Comparison of ENCODE assay signal across 8 cellular contexts in the genomic region with DNA sequence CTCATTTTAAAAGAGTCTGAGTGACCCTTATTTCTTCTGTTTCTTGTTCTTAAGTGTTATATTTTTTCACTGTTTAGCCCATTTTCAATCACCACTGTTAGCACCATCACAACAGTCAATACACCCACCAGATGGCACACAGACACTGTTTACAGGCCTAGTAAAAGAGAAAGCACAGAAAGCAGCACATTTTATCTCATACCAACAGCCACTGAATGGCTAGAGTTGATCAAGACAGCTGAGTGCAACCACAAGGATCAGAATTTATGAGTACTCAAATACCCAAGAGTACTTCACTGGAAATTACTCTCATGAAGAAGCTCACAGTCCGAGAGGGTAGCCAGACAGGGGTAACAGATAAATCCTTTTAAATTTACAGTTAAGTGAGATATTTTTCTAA.
A peak's percentile ranks its signal among the peaks of the same experiment; 100 is the strongest.
DNase-seq lines count a peak whose midpoint lies in the region; ATAC-seq, FAIRE-seq and TF ChIP-seq lines count a peak whose summit lies in the region.
"Had no signal": no experiment of that assay in that cellular context is flagged by ENCODE, and none has a peak within 500 bp of the region (broad histone marks: within the 10 kb centered on the region; RNA-seq: fewer than 3 reads in every experiment).

No MANE protein-coding gene starts in this region.

- H3K9me3 Mint-ChIP-seq in stimulated activated effector memory CD8-positive, alpha-beta T cell treated with anti-CD3 and anti-CD28 coated beads, Interleukin-12 subunit alpha, Interleukin-12 subunit beta, amount 100 ng/mL, for 72 hours, result no peaks in the 10 kb centered on the region
- H3K9me3 Mint-ChIP-seq: naive thymus-derived CD8-positive, alpha-beta T cell had no signal

- H3K4me1 ChIP-seq in GM12878 (ENCODE audit: control insufficient read depth, insufficient read depth, low read length), result peaks cover 14% of the 10 kb centered on the region

- no peak overlapping the region for H2AFZ ChIP-seq in GM12878 (ENCODE audit: control insufficient read depth, low read depth, low read length)

- H3K27ac Mint-ChIP-seq in stimulated activated effector memory CD8-positive, alpha-beta T cell treated with anti-CD3 and anti-CD28 coated beads, Interleukin-12 subunit alpha, Interleukin-12 subunit beta, amount 100 ng/mL, for 72 hours, result no peak overlapping the region

- ATAC-seq in GM21576 (IDR thresholded peaks at IDR 0.05; ENCODE audit: unreplicated experiment) (peak; percentile 78), GM12878 (peak; percentile 90)
- peak; percentile 94 for ATAC-seq in stimulated activated effector memory CD8-positive, alpha-beta T cell treated with anti-CD3 and anti-CD28 coated beads, Interleukin-12 subunit alpha, Interleukin-12 subunit beta, amount 100 ng/mL, for 72 hours
- ATAC-seq: naive thymus-derived CD8-positive, alpha-beta T cell had no signal

- SMC1A ChIA-PET in GM12878 (lab: Charles Lee; ENCODE audit: uncharacterized antibody, unreplicated experiment), result interaction anchor here (0.6 to 2.3 kb wide), 13 partner anchors 8 to 1193 kb away, joined by 3 to 10 read pairs (median 4); no protein-coding TSS in a partner anchor

- 64% methylated on average over 1 of the region's 1 CpG for WGBS in GM12878 (ENCODE audit: insufficient coverage, insufficient replicate concordance, low lambda C conversion rate, missing lambda C conversion rate)

- TF ChIP-seq POLR2A in GM12878 (IDR thresholded peaks at IDR 0.05; ENCODE audit: low read depth, low read length), result no peak

- TF ChIP-seq CTCF in GM13976 (IDR thresholded peaks at IDR 0.05; ENCODE audit: borderline replicate concordance, control extremely low read depth, extremely low read depth, insufficient read depth, missing control alignments) (no peak), GM12878 (IDR thresholded peaks at IDR 0.05 in 2 of 3, conservative IDR thresholded peaks at IDR 0.05 in 1 of 3; ENCODE audit: control insufficient read depth in 2 of 3, extremely low read depth in 1 of 3, insufficient read depth in 1 of 3, low read depth in 3 of 3, low read length in 3 of 3) (peak; percentile 43 to 81 (median 44); a peak in 4 of 6 replicates)

- no peak for TF ChIP-seq EP300 in GM12878 (IDR thresholded peaks at IDR 0.05; ENCODE audit: borderline replicate concordance in 1 of 2, control insufficient read depth in 1 of 2, low read depth in 2 of 2, low read length in 2 of 2)

- FAIRE-seq in GM12878 (lab: Jason Lieb, UNC), result peak; percentile 64

- H3K4me2 ChIP-seq in GM12878 (ENCODE audit: control insufficient read depth, insufficient read depth), result peak overlapping the region; percentile 19; the same call in 1 of the 2 replicates

- CTCF ChIA-PET in GM12878 (lab: Yijun Ruan, JAX), result interaction anchor here (0.6 to 3.9 kb wide), 21 partner anchors 9 to 296 kb away, joined by 3 to 37 read pairs (median 4); no protein-coding TSS in a partner anchor

- H3K4me3 ChIP-seq in Jurkat, Clone E6-1 (ENCODE audit: low read length), result no peak overlapping the region
- H3K4me3 ChIP-seq in GM12878, result 0 out of 2 replicates have a peak overlapping the region, but pooled peaks have one; percentile 14

- POLR2A ChIA-PET in GM12878 (lab: Charles Lee), result interaction anchor here (0.8 to 1.2 kb wide), 2 partner anchors 9 to 143 kb away, joined by 3 to 4 read pairs; no protein-coding TSS in a partner anchor

- H3K27me3 ChIP-seq in GM12878 (replicated peaks in 1 of 2; ENCODE audit: control insufficient read depth in 2 of 2, insufficient read depth in 2 of 2, low read length in 1 of 2), result no peaks in the 10 kb centered on the region

- BruUV-seq in GM12878 (replicated peaks; lab: Mats Ljungman, UMichigan), result no TSS peak

- no peaks in the 10 kb centered on the region for H4K20me1 ChIP-seq in GM12878 (ENCODE audit: control insufficient read depth, insufficient read depth)

- in situ Hi-C loops in GM13976 (cut with MboI; ENCODE audit: low sequenced_read_pairs, unreplicated experiment), result loop anchor here (10.0 kb wide), 1 partner anchor 252 kb away; no protein-coding TSS in a partner anchor
- in situ Hi-C loops in GM12878 (cut with MboI), result no loop called here

- H3K9ac ChIP-seq in GM12878 (ENCODE audit: control insufficient read depth, insufficient read depth, low read length), result no peak overlapping the region; the same call in 1 of the 2 replicates

- intact Hi-C loops in GM12878 (cut with micrococcal nuclease; ENCODE audit: unreplicated experiment), result loop anchor here (1.0 to 5.0 kb wide), 5 partner anchors 105 to 700 kb away; partner anchors contain the start of genes TFDP2 and TRPC1

- H3K36me3 ChIP-seq in GM12878 (ENCODE audit: control insufficient read depth in 2 of 2, insufficient read depth in 2 of 2, low read length in 1 of 2), result 0 out of 4 replicates have a peak, but pooled peaks cover 0 to 3% of the 10 kb centered on the region in 2 experiments

- peaks cover 20% of the 10 kb centered on the region for H3K4me1 Mint-ChIP-seq in stimulated activated effector memory CD8-positive, alpha-beta T cell treated with anti-CD3 and anti-CD28 coated beads, Interleukin-12 subunit alpha, Interleukin-12 subunit beta, amount 100 ng/mL, for 72 hours

- no peak overlapping the region for H3K27ac ChIP-seq in GM12878 (ENCODE audit: control insufficient read depth, insufficient read depth)

- no peak overlapping the region for H3K4me3 Mint-ChIP-seq in stimulated activated effector memory CD8-positive, alpha-beta T cell treated with anti-CD3 and anti-CD28 coated beads, Interleukin-12 subunit alpha, Interleukin-12 subunit beta, amount 100 ng/mL, for 72 hours
- H3K4me3 Mint-ChIP-seq: naive thymus-derived CD8-positive, alpha-beta T cell had no signal

- DNase-seq in GM13976 (ENCODE audit: low spot score) (peak; percentile 47), GM12878 (ENCODE audit: low read depth, low spot score) (peak; percentile 45), activated T-cell treated with anti-CD3 and anti-CD28 coated beads for 4 hours (no peak), NOMO-1 treated with dmso at 0.1 percent for 144 hours (lab: John Stamatoyannopoulos, UW; ENCODE audit: unreplicated experiment) (no peak)
- peak; percentile 72 for DNase-seq in Jurkat, Clone E6-1 (ENCODE audit: low read depth, low spot score)
- no peak for DNase-seq in stimulated activated effector memory CD8-positive, alpha-beta T cell treated with anti-CD3 and anti-CD28 coated beads, Interleukin-12 subunit alpha, Interleukin-12 subunit beta, amount 100 ng/mL, for 72 hours (ENCODE audit: low spot score in 2 of 2)

- RAD21 ChIA-PET in GM12878 (lab: Charles Lee; ENCODE audit: unreplicated experiment), result interaction anchor here (0.6 to 3.3 kb wide), 13 partner anchors 9 to 260 kb away, joined by 3 to 10 read pairs (median 4); partner anchors contain the start of gene TFDP2

- peaks cover 18% of the 10 kb centered on the region for H3K79me2 ChIP-seq in GM12878 (ENCODE audit: control insufficient read depth, insufficient read depth, low read length)

- no peaks in the 10 kb centered on the region for H3K36me3 Mint-ChIP-seq in stimulated activated effector memory CD8-positive, alpha-beta T cell treated with anti-CD3 and anti-CD28 coated beads, Interleukin-12 subunit alpha, Interleukin-12 subunit beta, amount 100 ng/mL, for 72 hours

- H3K9me3 ChIP-seq in GM12878 (replicated peaks; ENCODE audit: control insufficient read depth, insufficient read depth, low read length), result no peaks in the 10 kb centered on the region

- peak; percentile 74 for TF ChIP-seq RAD21 in GM12878 (IDR thresholded peaks at IDR 0.05; ENCODE audit: insufficient read depth, low read depth, low read length)

TF ChIP-seq in GM12878, 131 proteins besides CTCF, POLR2A, EP300 and RAD21:
- TF ChIP-seq SMC3 (IDR thresholded peaks at IDR 0.05; ENCODE audit: borderline replicate concordance, low read length), result peak; percentile 76
- TF ChIP-seq, protein P1, sequence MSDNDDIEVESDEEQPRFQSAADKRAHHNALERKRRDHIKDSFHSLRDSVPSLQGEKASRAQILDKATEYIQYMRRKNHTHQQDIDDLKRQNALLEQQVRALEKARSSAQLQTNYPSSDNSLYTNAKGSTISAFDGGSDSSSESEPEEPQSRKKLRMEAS (IDR thresholded peaks at IDR 0.05; ENCODE audit: low read depth, low read length), result no peak
- TF ChIP-seq, protein P2, sequence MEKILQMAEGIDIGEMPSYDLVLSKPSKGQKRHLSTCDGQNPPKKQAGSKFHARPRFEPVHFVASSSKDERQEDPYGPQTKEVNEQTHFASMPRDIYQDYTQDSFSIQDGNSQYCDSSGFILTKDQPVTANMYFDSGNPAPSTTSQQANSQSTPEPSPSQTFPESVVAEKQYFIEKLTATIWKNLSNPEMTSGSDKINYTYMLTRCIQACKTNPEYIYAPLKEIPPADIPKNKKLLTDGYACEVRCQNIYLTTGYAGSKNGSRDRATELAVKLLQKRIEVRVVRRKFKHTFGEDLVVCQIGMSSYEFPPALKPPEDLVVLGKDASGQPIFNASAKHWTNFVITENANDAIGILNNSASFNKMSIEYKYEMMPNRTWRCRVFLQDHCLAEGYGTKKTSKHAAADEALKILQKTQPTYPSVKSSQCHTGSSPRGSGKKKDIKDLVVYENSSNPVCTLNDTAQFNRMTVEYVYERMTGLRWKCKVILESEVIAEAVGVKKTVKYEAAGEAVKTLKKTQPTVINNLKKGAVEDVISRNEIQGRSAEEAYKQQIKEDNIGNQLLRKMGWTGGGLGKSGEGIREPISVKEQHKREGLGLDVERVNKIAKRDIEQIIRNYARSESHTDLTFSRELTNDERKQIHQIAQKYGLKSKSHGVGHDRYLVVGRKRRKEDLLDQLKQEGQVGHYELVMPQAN (conservative IDR thresholded peaks at IDR 0.05), result no peak
- TF ChIP-seq SMARCA5 (IDR thresholded peaks at IDR 0.05), result peak; percentile 58; the same call in 1 of the 2 replicates
- TF ChIP-seq YY1 (IDR thresholded peaks at IDR 0.05; ENCODE audit: low read depth, low read length), result 0 out of 2 replicates have a peak, but pooled peaks have one; percentile 25
- 0 out of 2 replicates have a peak, but pooled peaks have one; percentile 38 for TF ChIP-seq SIN3A (IDR thresholded peaks at IDR 0.05; ENCODE audit: low read depth, low read length)
- TF ChIP-seq NFIC (IDR thresholded peaks at IDR 0.05; ENCODE audit: low read depth, low read length), result no peak
- no peak for TF ChIP-seq RELA (IDR thresholded peaks at IDR 0.05; ENCODE audit: borderline replicate concordance, partially characterized antibody)
- peak; percentile 60; the same call in 1 of the 2 replicates for TF ChIP-seq RUNX3 (IDR thresholded peaks at IDR 0.05; ENCODE audit: low read length)
TF ChIP-seq in GM12878: peak in this region for 5.

Comparison
In these comparisons a context has a peak if more than half of its experiments do, and no peak if none do; other contexts are left out.
1. DNase-seq: peak in GM13976 (single experiment), Jurkat, Clone E6-1 (single experiment) and GM12878 (single experiment); none in stimulated activated effector memory CD8-positive, alpha-beta T cell treated with anti-CD3 and anti-CD28 coated beads, Interleukin-12 subunit alpha, Interleukin-12 subunit beta, amount 100 ng/mL, for 72 hours (0 of 2), activated T-cell treated with anti-CD3 and anti-CD28 coated beads for 4 hours (single experiment) and NOMO-1 treated with dmso at 0.1 percent for 144 hours (single experiment).
2. Peak in every context shown above with its lines, with median percentiles within 50 percentile points of each other: ATAC-seq.